In genomic region chr4:118729287-118730286, GRCh38 we compare ENCODE assay signal across 1 cellular context.
A peak's percentile ranks its signal among the peaks of the same experiment; 100 is the strongest.
TF ChIP-seq lines count a peak whose summit lies in the region.

No MANE protein-coding gene starts in this region.

TF ChIP-seq in IMR-90, 13 proteins besides CTCF, POLR2A, EP300 and RAD21 (continued from another document):
- TF ChIP-seq NFE2L2 (IDR thresholded peaks at IDR 0.05; ENCODE audit: low read depth, low read length) (no peak), MXI1 (IDR thresholded peaks at IDR 0.05; ENCODE audit: borderline replicate concordance, low read depth, low read length) (0 out of 2 replicates have a peak, but pooled peaks have one; percentile 29), CEBPB (IDR thresholded peaks at IDR 0.05; ENCODE audit: low read depth, low read length) (peak; percentile 34; the same call in 1 of the 2 replicates), SMC3 (IDR thresholded peaks at IDR 0.05; ENCODE audit: low read depth, low read length) (no peak), BHLHE40 (IDR thresholded peaks at IDR 0.05; ENCODE audit: low read depth, low read length) (no peak), MAZ (IDR thresholded peaks at IDR 0.05; ENCODE audit: borderline replicate concordance, low read depth, low read length) (no peak)
